In the genomic region with DNA sequence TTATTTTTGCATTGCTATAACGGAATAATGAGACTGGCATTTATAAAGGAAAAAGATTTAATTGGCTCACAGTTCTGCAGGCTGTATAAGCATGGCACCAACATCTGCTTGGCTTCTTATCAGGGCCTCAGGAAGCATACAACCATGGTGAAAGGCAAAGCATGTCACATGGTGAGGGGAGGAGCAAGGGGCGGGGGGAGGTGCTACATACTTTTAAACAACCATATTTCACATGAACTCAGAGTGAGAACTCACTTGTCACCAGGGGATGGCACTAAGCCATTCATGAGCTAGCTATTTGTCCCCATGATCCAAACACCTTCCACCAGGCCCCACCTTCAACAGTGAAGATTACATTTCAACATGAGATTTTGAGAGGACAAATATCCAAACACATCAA, we compare ENCODE assay signal across 14 cellular contexts.
DNase-seq lines count a peak whose midpoint lies in the region; ATAC-seq and TF ChIP-seq lines count a peak whose summit lies in the region.
"Had no signal": no experiment of that assay in that cellular context is flagged by ENCODE, and none has a peak within 500 bp of the region (broad histone marks: within the 10 kb centered on the region; RNA-seq: fewer than 3 reads in every experiment).

No MANE protein-coding gene starts in this region.

- H3K36me3 Mint-ChIP-seq in glutamatergic neuron (ENCODE audit: unreplicated experiment) = no peaks in the 10 kb centered on the region

- peak; percentile 4 for DNase-seq in stimulated activated CD4-positive, alpha-beta T cell treated with anti-CD3 and anti-CD28 coated beads, Interleukin-1b, Interleukin-23, amount 100 ng/mL, for 48 hours
- DNase-seq in stimulated activated CD4-positive, alpha-beta T cell treated with anti-CD3 and anti-CD28 coated beads, Interleukin-12 subunit alpha, Interleukin-12 subunit beta, amount 100 ng/mL, for 4 hours = no peak
- peak; percentile 6 for DNase-seq in LHCN-M2 (ENCODE audit: low read depth)
- peak; percentile 2 for DNase-seq in brain microvascular endothelial cell
- DNase-seq in glutamatergic neuron = no peak
- DNase-seq in stimulated activated naive CD4-positive, alpha-beta T cell treated with Interleukin-2 at 50 U/mL for 16 hours (lab: John Stamatoyannopoulos, UW) = no peak
- DNase-seq in uterus = no peak
- DNase-seq: body of pancreas; CD8-positive, alpha-beta T cell; GOT3; midbrain; stimulated activated CD4-positive, alpha-beta T cell treated with anti-CD3 and anti-CD28 coated beads, Interleukin-4, amount 100 ng/mL, for 24 hours; stomach had no signal

- no peaks in the 10 kb centered on the region for H3K4me1 ChIP-seq in uterus
- H3K4me1 ChIP-seq: body of pancreas, stomach had no signal

- no peak for TF ChIP-seq POLR2A in uterus (IDR thresholded peaks at IDR 0.05)

- H3K27ac Mint-ChIP-seq in glutamatergic neuron (ENCODE audit: unreplicated experiment) = no peak overlapping the region
- H3K27ac Mint-ChIP-seq: CD8-positive, alpha-beta T cell had no signal

- H3K9me3 ChIP-seq in uterus = no peaks in the 10 kb centered on the region
- H3K9me3 ChIP-seq: body of pancreas, stomach had no signal

- intact Hi-C loops in uterus (cut with DNase I; ENCODE audit: low total_unique reads) = no loop called here

- ATAC-seq in GM21825 (IDR thresholded peaks at IDR 0.05; ENCODE audit: unreplicated experiment) = no peak
- ATAC-seq: body of pancreas; CD8-positive, alpha-beta T cell had no signal

- H3K9me3 Mint-ChIP-seq in glutamatergic neuron (ENCODE audit: unreplicated experiment) = no peaks in the 10 kb centered on the region
- H3K9me3 Mint-ChIP-seq: CD8-positive, alpha-beta T cell had no signal

- H3K4me3 ChIP-seq in brain microvascular endothelial cell (ENCODE audit: low read depth, low read length) (no peak overlapping the region), uterus (no peak overlapping the region)
- H3K4me3 ChIP-seq: body of pancreas, stomach had no signal

- in situ Hi-C loops in brain microvascular endothelial cell (cut with HindIII; ENCODE audit: low pct_ligation_motif_present, low sequenced_read_pairs) = no loop called here

- H3K4me3 Mint-ChIP-seq in glutamatergic neuron (ENCODE audit: unreplicated experiment) = no peak overlapping the region
- H3K4me3 Mint-ChIP-seq: CD8-positive, alpha-beta T cell had no signal

- TF ChIP-seq CTCF in brain microvascular endothelial cell (IDR thresholded peaks at IDR 0.05; ENCODE audit: low read depth, low read length, missing control alignments) = no peak
- no peak for TF ChIP-seq CTCF in glutamatergic neuron (IDR thresholded peaks at IDR 0.05; ENCODE audit: partially characterized antibody, unreplicated experiment)
- TF ChIP-seq CTCF in uterus (IDR thresholded peaks at IDR 0.05) = no peak

- H3K27ac ChIP-seq in brain microvascular endothelial cell (no peak overlapping the region), uterus (no peak overlapping the region)
- H3K27ac ChIP-seq: body of pancreas, stomach had no signal

- H3K4me1 Mint-ChIP-seq in glutamatergic neuron (ENCODE audit: low read depth, unreplicated experiment) = no peaks in the 10 kb centered on the region

- no peaks in the 10 kb centered on the region for H3K27me3 ChIP-seq in brain microvascular endothelial cell (replicated peaks)
- no peaks in the 10 kb centered on the region for H3K27me3 ChIP-seq in uterus
- H3K27me3 ChIP-seq: body of pancreas, stomach had no signal

- no peaks in the 10 kb centered on the region for H3K27me3 Mint-ChIP-seq in glutamatergic neuron (ENCODE audit: unreplicated experiment)

- H3K36me3 ChIP-seq in brain microvascular endothelial cell (replicated peaks) (no peaks in the 10 kb centered on the region), uterus (no peaks in the 10 kb centered on the region)
- H3K36me3 ChIP-seq: stomach had no signal

Comparison
In these comparisons a context has a peak if more than half of its experiments do, and no peak if none do; other contexts are left out.
1. DNase-seq: peak in stimulated activated CD4-positive, alpha-beta T cell treated with anti-CD3 and anti-CD28 coated beads, Interleukin-1b, Interleukin-23, amount 100 ng/mL, for 48 hours (single experiment), LHCN-M2 (single experiment) and brain microvascular endothelial cell (single experiment); none in stimulated activated CD4-positive, alpha-beta T cell treated with anti-CD3 and anti-CD28 coated beads, Interleukin-12 subunit alpha, Interleukin-12 subunit beta, amount 100 ng/mL, for 4 hours (single experiment), glutamatergic neuron (single experiment), stimulated activated naive CD4-positive, alpha-beta T cell treated with Interleukin-2 at 50 U/mL for 16 hours (single experiment) and uterus (0 of 2).